ENCODE assay signal across 14 cellular contexts in genomic region chr4:138320856-138321255, GRCh38.
DNase-seq lines count a peak whose midpoint lies in the region; ATAC-seq and TF ChIP-seq lines count a peak whose summit lies in the region.
"Had no signal": no experiment of that assay in that cellular context is flagged by ENCODE, and none has a peak within 500 bp of the region (broad histone marks: within the 10 kb centered on the region; RNA-seq: fewer than 3 reads in every experiment).

No MANE protein-coding gene starts in this region.

- H3K79me2 ChIP-seq in OCI-LY3 (ENCODE audit: low read length), result no peaks in the 10 kb centered on the region

- no peak overlapping the region for H2AFZ ChIP-seq in OCI-LY3 (ENCODE audit: low read depth, low read length)

- H3K4me1 Mint-ChIP-seq in dendritic cell treated with granulocyte-macrophage colony-stimulating factor and Interleukin-4, amounts not matched to agents 40 ng/mL and 50 ng/mL, for 4 days (ENCODE audit: low read depth), result peaks cover 21% of the 10 kb centered on the region
- H3K4me1 Mint-ChIP-seq: CD4-positive, alpha-beta memory T cell had no signal

- peak overlapping the region; percentile 81 for H3K27ac Mint-ChIP-seq in dendritic cell treated with granulocyte-macrophage colony-stimulating factor and Interleukin-4, amounts not matched to agents 40 ng/mL and 50 ng/mL, for 4 days
- H3K27ac Mint-ChIP-seq: CD4-positive, alpha-beta memory T cell; HFFc6 had no signal

- no peak overlapping the region for H3K4me3 ChIP-seq in OCI-LY3 (ENCODE audit: low read length)

- peak; percentile 30 for DNase-seq in midbrain (lab: John Stamatoyannopoulos, UW)
- no peak for DNase-seq in T1000 (lab: John Stamatoyannopoulos, UW)
- no peak for DNase-seq in NCI-H2171 treated with DMSO at 0.1 percent for 48 hours (lab: John Stamatoyannopoulos, UW)
- DNase-seq: BE2C; CD4-positive, alpha-beta memory T cell; DMS79; HCEC 1CT; HFFc6 had no signal

- no peaks in the 10 kb centered on the region for H4K20me1 ChIP-seq in OCI-LY3 (ENCODE audit: insufficient read depth, low read length)

- intact Hi-C loops in dendritic cell treated with granulocyte-macrophage colony-stimulating factor and Interleukin-4, amounts not matched to agents 40 ng/mL and 50 ng/mL, for 4 days (cut with micrococcal nuclease), result no loop called here

- H3K9ac ChIP-seq in OCI-LY3 (ENCODE audit: low read length), result no peak overlapping the region

- H3K36me3 ChIP-seq in OCI-LY3 (replicated peaks; ENCODE audit: low read depth, low read length), result no peaks in the 10 kb centered on the region
- H3K36me3 ChIP-seq: BE2C had no signal

- ATAC-seq in HG03025 (IDR thresholded peaks at IDR 0.05; ENCODE audit: low FRiP score, unreplicated experiment) (no peak), GM21423 (IDR thresholded peaks at IDR 0.05; ENCODE audit: unreplicated experiment) (no peak)
- ATAC-seq: HepG2 had no signal

- TF ChIP-seq CTCF in OCI-LY3 (IDR thresholded peaks at IDR 0.05; ENCODE audit: low read depth, low read length), result no peak

- H3K27me3 Mint-ChIP-seq in dendritic cell treated with granulocyte-macrophage colony-stimulating factor and Interleukin-4, amounts not matched to agents 40 ng/mL and 50 ng/mL, for 4 days, result no peaks in the 10 kb centered on the region
- H3K27me3 Mint-ChIP-seq: CD4-positive, alpha-beta memory T cell had no signal

- no peaks in the 10 kb centered on the region for H3K27me3 ChIP-seq in OCI-LY3 (ENCODE audit: low read depth, low read length)
- H3K27me3 ChIP-seq: BE2C had no signal

- peak overlapping the region; percentile 61 for H3K4me2 ChIP-seq in OCI-LY3 (ENCODE audit: low read length)

- peaks cover 4% of the 10 kb centered on the region for H3K36me3 Mint-ChIP-seq in dendritic cell treated with granulocyte-macrophage colony-stimulating factor and Interleukin-4, amounts not matched to agents 40 ng/mL and 50 ng/mL, for 4 days (ENCODE audit: low read depth)
- H3K36me3 Mint-ChIP-seq: CD4-positive, alpha-beta memory T cell had no signal

- 0 out of 2 replicates have a peak overlapping the region, but pooled peaks have one; percentile 59 for H3K27ac ChIP-seq in OCI-LY3 (ENCODE audit: low read length)
- H3K27ac ChIP-seq: C4-2B had no signal

- H3K9me3 ChIP-seq in OCI-LY3 (ENCODE audit: insufficient read depth, low read length), result no peaks in the 10 kb centered on the region
- H3K9me3 ChIP-seq: BE2C had no signal

- H3K9me3 Mint-ChIP-seq in dendritic cell treated with granulocyte-macrophage colony-stimulating factor and Interleukin-4, amounts not matched to agents 40 ng/mL and 50 ng/mL, for 4 days, result peaks cover 20% of the 10 kb centered on the region
- H3K9me3 Mint-ChIP-seq: HFFc6 had no signal

- H3K4me1 ChIP-seq in OCI-LY3 (ENCODE audit: low read length), result peaks cover 20% of the 10 kb centered on the region
- H3K4me1 ChIP-seq: BE2C had no signal

- no peak overlapping the region for H3K4me3 Mint-ChIP-seq in dendritic cell treated with granulocyte-macrophage colony-stimulating factor and Interleukin-4, amounts not matched to agents 40 ng/mL and 50 ng/mL, for 4 days
- H3K4me3 Mint-ChIP-seq: CD4-positive, alpha-beta memory T cell; HFFc6 had no signal
